Comparison of ENCODE assay signal across 8 cellular contexts in the genomic region with DNA sequence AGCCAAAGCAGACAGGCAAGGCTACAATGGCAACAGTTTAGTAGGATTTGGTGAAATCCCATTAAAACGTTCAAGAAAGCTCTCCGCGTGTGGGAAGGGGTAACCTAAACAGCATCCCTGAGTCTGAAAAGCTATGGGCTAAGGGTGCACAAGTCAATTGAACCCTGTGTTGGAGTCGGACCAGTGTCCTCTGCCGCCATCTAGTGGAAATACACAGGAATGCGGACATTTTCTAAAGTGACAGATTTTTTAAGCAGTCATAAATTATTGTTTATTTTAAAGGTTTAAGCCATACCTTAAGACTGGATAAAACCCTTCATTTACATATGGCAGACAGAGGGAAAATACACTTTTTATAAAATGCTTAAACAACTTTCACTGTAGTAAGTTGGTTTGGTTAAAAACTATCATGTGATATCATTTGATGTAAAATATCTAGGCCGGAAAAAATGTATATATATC. TPM values are rescaled to one million over a fixed set of nuclear protein-coding genes. Genes with fewer than 3 reads are reported as not detected.
A peak's percentile ranks its signal among the peaks of the same experiment; 100 is the strongest.
DNase-seq lines count a peak whose midpoint lies in the region; ATAC-seq, FAIRE-seq and TF ChIP-seq lines count a peak whose summit lies in the region.

No MANE protein-coding gene starts in this region.

- FAIRE-seq in A204.1 (lab: Jason Lieb, UNC), result peak; percentile 91

- no peaks in the 10 kb centered on the region for H3K36me3 Mint-ChIP-seq in stimulated activated effector memory CD8-positive, alpha-beta T cell treated with anti-CD3 and anti-CD28 coated beads, Interleukin-12 subunit alpha, Interleukin-12 subunit beta, amount 100 ng/mL, for 72 hours

- ATAC-seq in stimulated activated effector memory CD8-positive, alpha-beta T cell treated with anti-CD3 and anti-CD28 coated beads, Interleukin-12 subunit alpha, Interleukin-12 subunit beta, amount 100 ng/mL, for 72 hours, result peak; percentile 64
- ATAC-seq in HG03469 (IDR thresholded peaks at IDR 0.05; ENCODE audit: unreplicated experiment), result no peak

- no peaks in the 10 kb centered on the region for H3K4me1 Mint-ChIP-seq in stimulated activated effector memory CD8-positive, alpha-beta T cell treated with anti-CD3 and anti-CD28 coated beads, Interleukin-12 subunit alpha, Interleukin-12 subunit beta, amount 100 ng/mL, for 72 hours

- H3K4me3 Mint-ChIP-seq in stimulated activated effector memory CD8-positive, alpha-beta T cell treated with anti-CD3 and anti-CD28 coated beads, Interleukin-12 subunit alpha, Interleukin-12 subunit beta, amount 100 ng/mL, for 72 hours, result no peak overlapping the region

- DNase-seq in NCI-H345 (lab: John Stamatoyannopoulos, UW) (peak; percentile 75), dermis blood vessel endothelial cell (peak; percentile 75), medulla oblongata (ENCODE audit: extremely low spot score) (peak; percentile 75)
- peak; percentile 20 to 39 for DNase-seq in activated CD4-positive, alpha-beta T cell treated with anti-CD3 and anti-CD28 coated beads for 24 hours (ENCODE audit: low read depth in 2 of 2)
- DNase-seq in stimulated activated effector memory CD8-positive, alpha-beta T cell treated with anti-CD3 and anti-CD28 coated beads, Interleukin-12 subunit alpha, Interleukin-12 subunit beta, amount 100 ng/mL, for 72 hours (ENCODE audit: low spot score in 2 of 2), result peak; percentile 35 to 70

- H3K27ac Mint-ChIP-seq in stimulated activated effector memory CD8-positive, alpha-beta T cell treated with anti-CD3 and anti-CD28 coated beads, Interleukin-12 subunit alpha, Interleukin-12 subunit beta, amount 100 ng/mL, for 72 hours, result no peak overlapping the region

- H3K9me3 Mint-ChIP-seq in stimulated activated effector memory CD8-positive, alpha-beta T cell treated with anti-CD3 and anti-CD28 coated beads, Interleukin-12 subunit alpha, Interleukin-12 subunit beta, amount 100 ng/mL, for 72 hours, result no peaks in the 10 kb centered on the region

- TF ChIP-seq CTCF in GM12874 (IDR thresholded peaks at IDR 0.05; ENCODE audit: insufficient read depth, low read depth, low read length), result peak; percentile 73

RNA-seq across cellular contexts. Expression of a gene that starts 26.5 kb away (rescaled TPM):
- total RNA-seq in dermis blood vessel endothelial cell, result 62.8 and 99.5 TPM in 2 replicates
